In the genomic region with DNA sequence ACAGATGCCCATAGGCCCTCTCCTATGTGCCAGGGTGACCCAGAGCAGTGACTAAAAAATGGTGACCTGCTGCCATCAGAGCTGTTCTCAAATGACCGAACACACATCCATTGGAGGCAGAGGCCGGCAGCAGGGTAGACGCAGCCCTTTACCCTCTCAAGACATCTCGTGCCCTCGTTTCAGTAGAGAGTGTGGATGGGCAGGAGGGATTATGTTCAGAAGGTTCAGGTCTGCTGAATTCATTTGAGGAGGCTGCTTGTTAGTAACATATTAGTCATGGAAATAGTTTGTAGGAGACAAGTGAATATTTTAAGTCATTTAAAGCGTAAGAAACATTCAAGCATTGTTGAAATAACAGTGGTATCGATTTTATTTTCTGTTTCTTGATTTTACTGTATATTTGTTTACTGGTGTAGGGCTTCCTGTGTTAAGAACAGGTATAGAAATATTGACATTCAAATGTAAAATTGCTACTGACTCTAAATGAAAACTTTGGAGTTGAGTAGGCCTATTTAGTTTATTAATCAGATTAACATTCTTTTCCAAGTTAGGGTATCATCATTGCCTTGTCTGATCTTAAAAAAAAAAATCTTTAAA, we compare ENCODE assay signal across 1 cellular context.
TF ChIP-seq lines count a peak whose summit lies in the region.

No MANE protein-coding gene starts in this region.

TF ChIP-seq in GM12878, 131 proteins besides CTCF, POLR2A, EP300 and RAD21 (continued from another document):
- TF ChIP-seq, protein P1, sequence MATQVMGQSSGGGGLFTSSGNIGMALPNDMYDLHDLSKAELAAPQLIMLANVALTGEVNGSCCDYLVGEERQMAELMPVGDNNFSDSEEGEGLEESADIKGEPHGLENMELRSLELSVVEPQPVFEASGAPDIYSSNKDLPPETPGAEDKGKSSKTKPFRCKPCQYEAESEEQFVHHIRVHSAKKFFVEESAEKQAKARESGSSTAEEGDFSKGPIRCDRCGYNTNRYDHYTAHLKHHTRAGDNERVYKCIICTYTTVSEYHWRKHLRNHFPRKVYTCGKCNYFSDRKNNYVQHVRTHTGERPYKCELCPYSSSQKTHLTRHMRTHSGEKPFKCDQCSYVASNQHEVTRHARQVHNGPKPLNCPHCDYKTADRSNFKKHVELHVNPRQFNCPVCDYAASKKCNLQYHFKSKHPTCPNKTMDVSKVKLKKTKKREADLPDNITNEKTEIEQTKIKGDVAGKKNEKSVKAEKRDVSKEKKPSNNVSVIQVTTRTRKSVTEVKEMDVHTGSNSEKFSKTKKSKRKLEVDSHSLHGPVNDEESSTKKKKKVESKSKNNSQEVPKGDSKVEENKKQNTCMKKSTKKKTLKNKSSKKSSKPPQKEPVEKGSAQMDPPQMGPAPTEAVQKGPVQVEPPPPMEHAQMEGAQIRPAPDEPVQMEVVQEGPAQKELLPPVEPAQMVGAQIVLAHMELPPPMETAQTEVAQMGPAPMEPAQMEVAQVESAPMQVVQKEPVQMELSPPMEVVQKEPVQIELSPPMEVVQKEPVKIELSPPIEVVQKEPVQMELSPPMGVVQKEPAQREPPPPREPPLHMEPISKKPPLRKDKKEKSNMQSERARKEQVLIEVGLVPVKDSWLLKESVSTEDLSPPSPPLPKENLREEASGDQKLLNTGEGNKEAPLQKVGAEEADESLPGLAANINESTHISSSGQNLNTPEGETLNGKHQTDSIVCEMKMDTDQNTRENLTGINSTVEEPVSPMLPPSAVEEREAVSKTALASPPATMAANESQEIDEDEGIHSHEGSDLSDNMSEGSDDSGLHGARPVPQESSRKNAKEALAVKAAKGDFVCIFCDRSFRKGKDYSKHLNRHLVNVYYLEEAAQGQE (IDR thresholded peaks at IDR 0.05; ENCODE audit: low read depth, low read length): no peak
- no peak for TF ChIP-seq NR2C1 (IDR thresholded peaks at IDR 0.05)
- no peak for TF ChIP-seq YBX1 (IDR thresholded peaks at IDR 0.05)
- no peak for TF ChIP-seq BMI1 (IDR thresholded peaks at IDR 0.05; ENCODE audit: borderline replicate concordance)
- TF ChIP-seq RUNX3 (IDR thresholded peaks at IDR 0.05; ENCODE audit: low read length): no peak
- TF ChIP-seq JUNB (IDR thresholded peaks at IDR 0.05): no peak
- TF ChIP-seq EED (IDR thresholded peaks at IDR 0.05; ENCODE audit: low read depth): no peak
- no peak for TF ChIP-seq SREBF2 (IDR thresholded peaks at IDR 0.05; ENCODE audit: low read length)
- TF ChIP-seq, protein P2, sequence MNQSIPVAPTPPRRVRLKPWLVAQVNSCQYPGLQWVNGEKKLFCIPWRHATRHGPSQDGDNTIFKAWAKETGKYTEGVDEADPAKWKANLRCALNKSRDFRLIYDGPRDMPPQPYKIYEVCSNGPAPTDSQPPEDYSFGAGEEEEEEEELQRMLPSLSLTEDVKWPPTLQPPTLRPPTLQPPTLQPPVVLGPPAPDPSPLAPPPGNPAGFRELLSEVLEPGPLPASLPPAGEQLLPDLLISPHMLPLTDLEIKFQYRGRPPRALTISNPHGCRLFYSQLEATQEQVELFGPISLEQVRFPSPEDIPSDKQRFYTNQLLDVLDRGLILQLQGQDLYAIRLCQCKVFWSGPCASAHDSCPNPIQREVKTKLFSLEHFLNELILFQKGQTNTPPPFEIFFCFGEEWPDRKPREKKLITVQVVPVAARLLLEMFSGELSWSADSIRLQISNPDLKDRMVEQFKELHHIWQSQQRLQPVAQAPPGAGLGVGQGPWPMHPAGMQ (IDR thresholded peaks at IDR 0.05; ENCODE audit: borderline replicate concordance): no peak
- no peak for TF ChIP-seq MEF2B (IDR thresholded peaks at IDR 0.05; ENCODE audit: partially characterized antibody, poor library complexity, severe bottlenecking)
- no peak for TF ChIP-seq CHD2 (IDR thresholded peaks at IDR 0.05; ENCODE audit: borderline replicate concordance, low read depth, low read length)
- TF ChIP-seq MXI1 (IDR thresholded peaks at IDR 0.05; ENCODE audit: low read depth, low read length): no peak
- TF ChIP-seq, protein P3, sequence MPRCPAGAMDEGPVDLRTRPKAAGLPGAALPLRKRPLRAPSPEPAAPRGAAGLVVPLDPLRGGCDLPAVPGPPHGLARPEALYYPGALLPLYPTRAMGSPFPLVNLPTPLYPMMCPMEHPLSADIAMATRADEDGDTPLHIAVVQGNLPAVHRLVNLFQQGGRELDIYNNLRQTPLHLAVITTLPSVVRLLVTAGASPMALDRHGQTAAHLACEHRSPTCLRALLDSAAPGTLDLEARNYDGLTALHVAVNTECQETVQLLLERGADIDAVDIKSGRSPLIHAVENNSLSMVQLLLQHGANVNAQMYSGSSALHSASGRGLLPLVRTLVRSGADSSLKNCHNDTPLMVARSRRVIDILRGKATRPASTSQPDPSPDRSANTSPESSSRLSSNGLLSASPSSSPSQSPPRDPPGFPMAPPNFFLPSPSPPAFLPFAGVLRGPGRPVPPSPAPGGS (IDR thresholded peaks at IDR 0.05; ENCODE audit: borderline replicate concordance, insufficient read depth, low read depth, low read length, poor library complexity, severe bottlenecking): no peak
- TF ChIP-seq CBX3 (IDR thresholded peaks at IDR 0.05; ENCODE audit: borderline replicate concordance, low read depth): no peak
